ENCODE assay signal across 7 cellular contexts in the genomic region with DNA sequence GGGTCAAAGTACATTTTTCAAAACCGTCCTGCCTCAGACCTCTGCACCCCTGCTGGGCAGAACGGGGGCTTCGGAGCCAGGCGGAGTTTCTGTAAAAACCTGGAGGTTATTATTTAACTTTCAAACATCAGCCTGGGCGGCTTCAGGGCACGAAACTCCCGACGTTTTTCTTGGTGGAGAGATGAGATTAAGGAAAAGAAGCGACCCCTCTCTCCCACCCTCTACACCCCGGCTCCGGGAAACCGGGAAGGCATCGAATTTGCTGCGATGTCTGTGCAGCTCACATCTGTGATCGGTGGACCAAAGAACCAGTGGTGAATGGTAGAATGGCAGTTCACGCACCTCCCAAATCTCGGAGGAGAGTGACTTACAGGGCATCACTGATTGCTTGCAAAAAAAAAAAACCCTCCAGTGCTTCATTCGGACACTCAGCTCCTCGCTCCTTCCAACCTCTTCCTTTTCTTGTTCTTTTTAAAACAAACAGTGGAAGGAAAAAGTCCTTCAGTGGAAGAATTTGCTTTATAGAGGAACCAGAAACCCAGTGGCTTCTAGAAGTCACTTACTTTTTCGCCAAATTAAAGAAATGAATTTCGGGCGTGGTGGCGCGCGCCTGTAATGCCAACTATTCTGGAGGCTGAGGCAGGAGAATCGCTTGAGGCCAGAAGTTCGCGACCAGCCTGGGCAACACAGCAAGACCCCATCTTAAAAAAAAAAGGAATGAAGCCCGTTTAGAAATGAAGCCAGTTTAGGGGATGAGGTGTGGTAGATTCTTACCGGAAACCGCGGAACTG. TPM values are rescaled to one million over a fixed set of nuclear protein-coding genes. Genes with fewer than 3 reads are reported as not detected.
DNase-seq lines count a peak whose midpoint lies in the region; ATAC-seq and TF ChIP-seq lines count a peak whose summit lies in the region.

No MANE protein-coding gene starts in this region.

- H2BK20ac ChIP-seq in H9 (ENCODE audit: low read depth, low read length, poor library complexity, severe bottlenecking) = no peak overlapping the region

- H3K4me3 ChIP-seq in heart right ventricle (peak overlapping the region; percentile 51 to 98 (median 80)), trophoblast cell (ENCODE audit: low read depth, low read length) (peak overlapping the region; percentile 84)

- peaks cover 15% of the 10 kb centered on the region; the same call in 1 of the 2 replicates for H3K79me2 ChIP-seq in H9 (ENCODE audit: insufficient read depth, low read length)
- H3K79me2 ChIP-seq in trophoblast cell (ENCODE audit: control insufficient read depth, insufficient read depth, low read length, poor library complexity) = peaks cover 10% of the 10 kb centered on the region

- peaks cover 0 to 11% (median 0%) of the 10 kb centered on the region in 9 donors for H3K36me3 ChIP-seq in heart right ventricle
- no peaks in the 10 kb centered on the region for H3K36me3 ChIP-seq in trophoblast cell (ENCODE audit: control insufficient read depth in 1 of 2, insufficient read depth in 2 of 2, low read length in 2 of 2)

- peak; percentile 71 for DNase-seq in GM03348 (ENCODE audit: low spot score)
- no peak for DNase-seq in H9
- peak; percentile 71 for DNase-seq in NCI-H2227 (lab: John Stamatoyannopoulos, UW; ENCODE audit: unreplicated experiment)
- peak in 1 of 2 donors; percentile 39 for DNase-seq in activated naive CD4-positive, alpha-beta T cell treated with anti-CD3 and anti-CD28 coated beads, Interleukin-2, amount 50 U/mL, for 72 hours (ENCODE audit: low spot score in 2 of 2)
- DNase-seq in heart right ventricle = peak; percentile 12 to 16
- DNase-seq in trophoblast cell = peak; percentile 10 to 50

- H3K27me3 ChIP-seq in H9 (ENCODE audit: insufficient read depth, low read length) (no peaks in the 10 kb centered on the region), heart right ventricle (no peaks in the 10 kb centered on the region), trophoblast cell (ENCODE audit: insufficient read depth, low read length) (no peaks in the 10 kb centered on the region)

- no peak overlapping the region for H3T11ph ChIP-seq in H9 (ENCODE audit: low read length)

- no peaks in the 10 kb centered on the region for H3K9me3 Mint-ChIP-seq in H9
- H3K9me3 Mint-ChIP-seq in activated naive CD4-positive, alpha-beta T cell treated with anti-CD3 and anti-CD28 coated beads, Interleukin-2, amount 50 U/mL, for 72 hours = no peaks in the 10 kb centered on the region

- H2BK120ac ChIP-seq in H9 (ENCODE audit: low read depth, low read length, poor library complexity, severe bottlenecking) (no peak overlapping the region), trophoblast cell (ENCODE audit: insufficient read depth, low read length, poor library complexity) (peak overlapping the region; percentile 90)

- no peak overlapping the region for H3K56ac ChIP-seq in H9 (ENCODE audit: insufficient read length, low read depth, low read length)

- H3K36me3 Mint-ChIP-seq in H9 (ENCODE audit: insufficient read depth in 1 of 3, low read depth in 3 of 3) = peaks cover 1 to 9% (median 8%) of the 10 kb centered on the region in 3 experiments; a peak in 5 of 7 replicates
- H3K36me3 Mint-ChIP-seq in activated naive CD4-positive, alpha-beta T cell treated with anti-CD3 and anti-CD28 coated beads, Interleukin-2, amount 50 U/mL, for 72 hours = peaks cover 0 to 8% of the 10 kb centered on the region in 2 donors

- no peak overlapping the region for H3K4ac ChIP-seq in H9 (ENCODE audit: low read depth, low read length)
- peak overlapping the region; percentile 81 for H3K4ac ChIP-seq in trophoblast cell (ENCODE audit: low read depth, low read length)

- no peaks in the 10 kb centered on the region for H3K27me3 Mint-ChIP-seq in H9 (ENCODE audit: low read depth)

- H2AK5ac ChIP-seq in H9 (ENCODE audit: insufficient read length, low read length) (no peak overlapping the region), trophoblast cell (ENCODE audit: low read length) (no peak overlapping the region)

- no peak overlapping the region for H4K91ac ChIP-seq in H9 (ENCODE audit: insufficient read length, low read depth, low read length)
- H4K91ac ChIP-seq in trophoblast cell (ENCODE audit: low read depth, low read length) = peak overlapping the region; percentile 82

- peak overlapping the region; percentile 91 for H3K18ac ChIP-seq in H9 (ENCODE audit: insufficient read length, low read depth, low read length)
- peak overlapping the region; percentile 75 for H3K18ac ChIP-seq in trophoblast cell (ENCODE audit: low read length)

- H2AFZ ChIP-seq in H9 (ENCODE audit: low read length) (no peak overlapping the region), trophoblast cell (ENCODE audit: insufficient read depth, low read length, poor library complexity) (peak overlapping the region; percentile 89)

- intact Hi-C loops in heart right ventricle (cut with DNase I) = no loop called here

- H4K8ac ChIP-seq in H9 (replicated peaks; ENCODE audit: insufficient read length, low read depth, low read length) = no peak overlapping the region
- H4K8ac ChIP-seq in trophoblast cell (ENCODE audit: low read depth, low read length) = peak overlapping the region; percentile 77

- peak overlapping the region; percentile 79 for H3K4me2 ChIP-seq in H9 (ENCODE audit: insufficient read depth, insufficient read length, low read length)
- peak overlapping the region; percentile 85 for H3K4me2 ChIP-seq in trophoblast cell (ENCODE audit: low read length)

- H3K4me3 Mint-ChIP-seq in H9 = peak overlapping the region; percentile 94 to 97

- H3K23ac ChIP-seq in H9 (ENCODE audit: insufficient read length, low read depth, low read length) (no peak overlapping the region), trophoblast cell (ENCODE audit: low read length) (no peak overlapping the region)

- peak overlapping the region; percentile 66 for H4K12ac ChIP-seq in trophoblast cell (ENCODE audit: low read depth, low read length)

- H2BK12ac ChIP-seq in H9 (ENCODE audit: insufficient read length, low read depth, low read length) = no peak overlapping the region
- no peak overlapping the region for H2BK12ac ChIP-seq in trophoblast cell (ENCODE audit: low read length)

- H3K27ac Mint-ChIP-seq in H9 = peak overlapping the region; percentile 97 to 99 (median 97)
- peak overlapping the region; percentile 92 to 93 for H3K27ac Mint-ChIP-seq in activated naive CD4-positive, alpha-beta T cell treated with anti-CD3 and anti-CD28 coated beads, Interleukin-2, amount 50 U/mL, for 72 hours

- no CpG with 5 or more reads among the region's 32 CpGs for WGBS in H9 (ENCODE audit: extremely low coverage, insufficient read length, low lambda C conversion rate)
- 32% methylated on average over 32 of the region's 32 CpGs for WGBS in heart right ventricle, 2 donors
- WGBS in trophoblast cell (ENCODE audit: extremely low coverage, insufficient coverage, insufficient read length) = no CpG with 5 or more reads among the region's 32 CpGs

- H3K23me2 ChIP-seq in H9 (ENCODE audit: insufficient read length, low read depth, low read length, poor library complexity, severe bottlenecking) = no peaks in the 10 kb centered on the region

- TF ChIP-seq CTCF in H9 (conservative IDR thresholded peaks at IDR 0.05) (no peak), heart right ventricle (IDR thresholded peaks at IDR 0.05) (peak in 3 of 9 donors; percentile 9 to 35 (median 22))

- H3K4me1 Mint-ChIP-seq in H9 = peaks cover 24% of the 10 kb centered on the region in 2 experiments

- H2BK5ac ChIP-seq in H9 (ENCODE audit: insufficient read length, low read length) (no peak overlapping the region), trophoblast cell (ENCODE audit: low read depth, low read length, poor library complexity) (peak overlapping the region; percentile 63)

- H2BK15ac ChIP-seq in H9 (ENCODE audit: low read depth, low read length) = no peak overlapping the region

- no peaks in the 10 kb centered on the region for H4K20me1 ChIP-seq in H9 (ENCODE audit: control insufficient read depth, insufficient read depth, insufficient read length)

- H4K5ac ChIP-seq in H9 (ENCODE audit: insufficient read length, low read depth, low read length) = no peak overlapping the region

- no peaks in the 10 kb centered on the region for H3K4me1 ChIP-seq in H9 (ENCODE audit: insufficient read depth, low read length)
- peaks cover 0 to 32% (median 18%) of the 10 kb centered on the region in 9 donors for H3K4me1 ChIP-seq in heart right ventricle
- H3K4me1 ChIP-seq in trophoblast cell (ENCODE audit: control insufficient read depth in 1 of 2, insufficient read depth in 2 of 2, low read length in 2 of 2) = peaks cover 0 to 4% of the 10 kb centered on the region in 2 experiments

- H3K27ac ChIP-seq in H9 (ENCODE audit: insufficient read length, low read depth, low read length) = peak overlapping the region; percentile 3
- H3K27ac ChIP-seq in heart right ventricle = peak overlapping the region; percentile 76 to 98 (median 93)
- H3K27ac ChIP-seq in trophoblast cell (ENCODE audit: low read depth, low read length) = peak overlapping the region; percentile 80

- ATAC-seq in activated naive CD4-positive, alpha-beta T cell treated with anti-CD3 and anti-CD28 coated beads, Interleukin-2, amount 50 U/mL, for 72 hours = peak; percentile 30 to 36
- peak in 6 of 8 donors; percentile 17 to 39 (median 24) for ATAC-seq in heart right ventricle
- no peak for ATAC-seq in GM21390 (IDR thresholded peaks at IDR 0.05; ENCODE audit: unreplicated experiment)

- H3K9me3 ChIP-seq in H9 (ENCODE audit: control insufficient read depth, low read depth, low read length) (no peaks in the 10 kb centered on the region), heart right ventricle (no peaks in the 10 kb centered on the region), trophoblast cell (ENCODE audit: insufficient read depth, low read depth, low read length) (no peaks in the 10 kb centered on the region)

- H3K9ac ChIP-seq in H9 (ENCODE audit: extremely low read depth, insufficient read length, low read length) (peak overlapping the region; percentile 77), trophoblast cell (ENCODE audit: low read length) (peak overlapping the region; percentile 94)

- H3K14ac ChIP-seq in H9 (ENCODE audit: insufficient read depth, low read length) (peak overlapping the region; percentile 67), trophoblast cell (ENCODE audit: low read length) (peak overlapping the region; percentile 75)

- H3K79me1 ChIP-seq in H9 (ENCODE audit: insufficient read depth, low read depth, low read length, poor library complexity, severe bottlenecking) (no peaks in the 10 kb centered on the region), trophoblast cell (ENCODE audit: low read length) (peaks cover 14% of the 10 kb centered on the region)

RNA-seq across cellular contexts. Expression of a gene that starts 0.9 kb away (rescaled TPM):
- total RNA-seq in H9 (2021) = 53.8 and 54.0 TPM in 2 replicates
- 10 to 100 TPM; 23.5 to 30.4 TPM for total RNA-seq in activated naive CD4-positive, alpha-beta T cell treated with anti-CD3 and anti-CD28 coated beads, Interleukin-2, amount 50 U/mL, for 72 hours
- 10 to 100 TPM; 14.0 to 24.9 (median 18.5) TPM for total RNA-seq in heart right ventricle
- polyA plus RNA-seq in heart right ventricle = 10 to 100 TPM; 17.0 to 36.1 TPM
- polyA plus RNA-seq in trophoblast cell (2013) = 29.1 and 30.3 TPM in 2 replicates

RNA-seq across cellular contexts. Expression of a gene that starts 41.6 kb away (rescaled TPM):
- total RNA-seq in H9 (2021) (13.0 and 13.3 TPM in 2 replicates), heart right ventricle (10 to 100 TPM in 6 of 10 donors, 1 to 10 TPM in 4; 6.5 to 13.9 (median 10.8) TPM)
- 10 to 100 TPM; 17.1 to 19.1 TPM for total RNA-seq in activated naive CD4-positive, alpha-beta T cell treated with anti-CD3 and anti-CD28 coated beads, Interleukin-2, amount 50 U/mL, for 72 hours
- polyA plus RNA-seq in heart right ventricle = 10 to 100 TPM; 10.4 to 20.4 TPM
- 10.3 and 10.6 TPM in 2 replicates for polyA plus RNA-seq in trophoblast cell (2013)

Comparison
In these comparisons a context has a peak if more than half of its experiments do, and no peak if none do; other contexts are left out.
1. H3K27ac ChIP-seq: peak in every context shown above with its lines; median percentile 93 in heart right ventricle; 80 in trophoblast cell; 3 in H9.